Comparison of ENCODE assay signal across 8 cellular contexts in genomic region chr10:27285093-27285492, GRCh38. TPM values are rescaled to one million over a fixed set of nuclear protein-coding genes. Genes with fewer than 3 reads are reported as not detected.
DNase-seq lines count a peak whose midpoint lies in the region; ATAC-seq and TF ChIP-seq lines count a peak whose summit lies in the region.

No MANE protein-coding gene starts in this region.

- POLR2A ChIA-PET in CD8-positive, alpha-beta T cell (lab: Charles Lee): interaction anchor here (0.8 kb wide), 2 partner anchors 50 to 61 kb away, joined by 3 read pairs; no protein-coding TSS in a partner anchor

- H3K27ac ChIP-seq in CD8-positive, alpha-beta T cell (ENCODE audit: low read depth, low read length): no peak overlapping the region

- peak; percentile 59 for TF ChIP-seq CTCF in CD8-positive, alpha-beta T cell (IDR thresholded peaks at IDR 0.05)
- TF ChIP-seq CTCF in endothelial cell (IDR thresholded peaks at IDR 0.05; ENCODE audit: unreplicated experiment): no peak

- peaks cover 3% of the 10 kb centered on the region for H3K4me1 Mint-ChIP-seq in CD8-positive, alpha-beta T cell (ENCODE audit: low read depth)
- no peaks in the 10 kb centered on the region for H3K4me1 Mint-ChIP-seq in activated naive CD4-positive, alpha-beta T cell treated with anti-CD3 and anti-CD28 coated beads, Interleukin-2, amount 10 ng/mL, durations not matched to agents 7 days and 5 days
- no peaks in the 10 kb centered on the region for H3K4me1 Mint-ChIP-seq in endothelial cell (ENCODE audit: unreplicated experiment)

- CTCF ChIA-PET in CD8-positive, alpha-beta T cell (lab: Charles Lee): interaction anchor here (0.8 to 1.6 kb wide), 9 partner anchors 9 to 128 kb away, joined by 3 to 18 read pairs (median 4); no protein-coding TSS in a partner anchor
- CTCF ChIA-PET in activated naive CD4-positive, alpha-beta T cell treated with anti-CD3 and anti-CD28 coated beads, Interleukin-2, amount 10 ng/mL, durations not matched to agents 7 days and 5 days (lab: Charles Lee): interaction anchor here (0.5 to 1.6 kb wide), 6 partner anchors 25 to 949 kb away, joined by 3 to 13 read pairs (median 3); no protein-coding TSS in a partner anchor

- H3K4me3 ChIP-seq in CD8-positive, alpha-beta T cell (ENCODE audit: low read depth, low read length): no peak overlapping the region

- TF ChIP-seq EP300 in Ishikawa (IDR thresholded peaks at IDR 0.05; ENCODE audit: borderline replicate concordance): no peak

- no peaks in the 10 kb centered on the region for H3K9me3 ChIP-seq in CD8-positive, alpha-beta T cell (ENCODE audit: low read length)

- H3K36me3 Mint-ChIP-seq in CD8-positive, alpha-beta T cell: no peaks in the 10 kb centered on the region
- no peaks in the 10 kb centered on the region for H3K36me3 Mint-ChIP-seq in activated naive CD4-positive, alpha-beta T cell treated with anti-CD3 and anti-CD28 coated beads, Interleukin-2, amount 10 ng/mL, durations not matched to agents 7 days and 5 days
- H3K36me3 Mint-ChIP-seq in endothelial cell (ENCODE audit: low read depth, unreplicated experiment): peaks cover 6% of the 10 kb centered on the region

- TF ChIP-seq RAD21 in Ishikawa (IDR thresholded peaks at IDR 0.05; ENCODE audit: low read depth): peak; percentile 43

- intact Hi-C loops in CD8-positive, alpha-beta T cell (cut with DNase I, micrococcal nuclease): loop anchor here (1.0 to 10.0 kb wide), 5 partner anchors 33 to 950 kb away; partner anchors contain the start of gene ACBD5 (in 1 of the 2)

- H3K4me1 ChIP-seq in CD8-positive, alpha-beta T cell (ENCODE audit: insufficient read depth, low read length): no peaks in the 10 kb centered on the region

- no peaks in the 10 kb centered on the region for H3K27me3 ChIP-seq in CD8-positive, alpha-beta T cell (ENCODE audit: insufficient read depth, low read length)

- no peaks in the 10 kb centered on the region for H3K36me3 ChIP-seq in CD8-positive, alpha-beta T cell (ENCODE audit: insufficient read depth, low read length)

- no peaks in the 10 kb centered on the region for H3K9me3 Mint-ChIP-seq in CD8-positive, alpha-beta T cell
- no peaks in the 10 kb centered on the region for H3K9me3 Mint-ChIP-seq in activated naive CD4-positive, alpha-beta T cell treated with anti-CD3 and anti-CD28 coated beads, Interleukin-2, amount 10 ng/mL, durations not matched to agents 7 days and 5 days
- no peaks in the 10 kb centered on the region for H3K9me3 Mint-ChIP-seq in endothelial cell (ENCODE audit: unreplicated experiment)

- DNase-seq in CD8-positive, alpha-beta T cell: peak in 5 of 7 experiments; percentile 6 to 53 (median 26)
- peak; percentile 52 for DNase-seq in activated naive CD4-positive, alpha-beta T cell treated with anti-CD3 and anti-CD28 coated beads, Interleukin-2, amount 10 ng/mL, durations not matched to agents 7 days and 5 days
- DNase-seq in lung microvascular endothelial cell (ENCODE audit: low read depth in 2 of 2) (peak; percentile 34 to 37), HPDE6-E6E7 (ENCODE audit: extremely low spot score) (no peak), endothelial cell (ENCODE audit: low spot score) (no peak)

- peak; percentile 73 for ATAC-seq in CD8-positive, alpha-beta T cell
- ATAC-seq in HG02623 (IDR thresholded peaks at IDR 0.05; ENCODE audit: unreplicated experiment): no peak
- no peak for ATAC-seq in GM18519 (IDR thresholded peaks at IDR 0.05; ENCODE audit: low FRiP score, unreplicated experiment)

- no peak overlapping the region for H3K4me3 Mint-ChIP-seq in CD8-positive, alpha-beta T cell
- no peak overlapping the region for H3K4me3 Mint-ChIP-seq in activated naive CD4-positive, alpha-beta T cell treated with anti-CD3 and anti-CD28 coated beads, Interleukin-2, amount 10 ng/mL, durations not matched to agents 7 days and 5 days
- no peak overlapping the region for H3K4me3 Mint-ChIP-seq in endothelial cell (ENCODE audit: unreplicated experiment)

- H3K27me3 Mint-ChIP-seq in CD8-positive, alpha-beta T cell (ENCODE audit: low read depth): no peaks in the 10 kb centered on the region
- peaks cover 10% of the 10 kb centered on the region for H3K27me3 Mint-ChIP-seq in activated naive CD4-positive, alpha-beta T cell treated with anti-CD3 and anti-CD28 coated beads, Interleukin-2, amount 10 ng/mL, durations not matched to agents 7 days and 5 days
- H3K27me3 Mint-ChIP-seq in endothelial cell (ENCODE audit: unreplicated experiment): peaks cover 3% of the 10 kb centered on the region

- no peak overlapping the region for H3K27ac Mint-ChIP-seq in CD8-positive, alpha-beta T cell
- no peak overlapping the region for H3K27ac Mint-ChIP-seq in activated naive CD4-positive, alpha-beta T cell treated with anti-CD3 and anti-CD28 coated beads, Interleukin-2, amount 10 ng/mL, durations not matched to agents 7 days and 5 days
- no peak overlapping the region for H3K27ac Mint-ChIP-seq in endothelial cell (ENCODE audit: unreplicated experiment)

TF ChIP-seq in Ishikawa, 13 proteins besides CTCF, POLR2A, EP300 and RAD21:
- TF ChIP-seq YY1 (IDR thresholded peaks at IDR 0.05; ENCODE audit: low read depth) (no peak), MAX (IDR thresholded peaks at IDR 0.05) (no peak), ZBTB7A (IDR thresholded peaks at IDR 0.05; ENCODE audit: low read depth) (no peak), FOXM1 (IDR thresholded peaks at IDR 0.05; ENCODE audit: borderline replicate concordance, low read depth) (no peak), EGR1 (IDR thresholded peaks at IDR 0.05) (no peak), CREB1 (IDR thresholded peaks at IDR 0.05; ENCODE audit: low read depth) (no peak), NFIC (IDR thresholded peaks at IDR 0.05) (no peak), TCF12 (IDR thresholded peaks at IDR 0.05; ENCODE audit: low read depth) (no peak), USF1 (IDR thresholded peaks at IDR 0.05) (no peak), TEAD4 (IDR thresholded peaks at IDR 0.05) (no peak), CEBPB (IDR thresholded peaks at IDR 0.05) (no peak), TAF1 (IDR thresholded peaks at IDR 0.05; ENCODE audit: low read depth) (no peak)
- TF ChIP-seq, protein P1, sequence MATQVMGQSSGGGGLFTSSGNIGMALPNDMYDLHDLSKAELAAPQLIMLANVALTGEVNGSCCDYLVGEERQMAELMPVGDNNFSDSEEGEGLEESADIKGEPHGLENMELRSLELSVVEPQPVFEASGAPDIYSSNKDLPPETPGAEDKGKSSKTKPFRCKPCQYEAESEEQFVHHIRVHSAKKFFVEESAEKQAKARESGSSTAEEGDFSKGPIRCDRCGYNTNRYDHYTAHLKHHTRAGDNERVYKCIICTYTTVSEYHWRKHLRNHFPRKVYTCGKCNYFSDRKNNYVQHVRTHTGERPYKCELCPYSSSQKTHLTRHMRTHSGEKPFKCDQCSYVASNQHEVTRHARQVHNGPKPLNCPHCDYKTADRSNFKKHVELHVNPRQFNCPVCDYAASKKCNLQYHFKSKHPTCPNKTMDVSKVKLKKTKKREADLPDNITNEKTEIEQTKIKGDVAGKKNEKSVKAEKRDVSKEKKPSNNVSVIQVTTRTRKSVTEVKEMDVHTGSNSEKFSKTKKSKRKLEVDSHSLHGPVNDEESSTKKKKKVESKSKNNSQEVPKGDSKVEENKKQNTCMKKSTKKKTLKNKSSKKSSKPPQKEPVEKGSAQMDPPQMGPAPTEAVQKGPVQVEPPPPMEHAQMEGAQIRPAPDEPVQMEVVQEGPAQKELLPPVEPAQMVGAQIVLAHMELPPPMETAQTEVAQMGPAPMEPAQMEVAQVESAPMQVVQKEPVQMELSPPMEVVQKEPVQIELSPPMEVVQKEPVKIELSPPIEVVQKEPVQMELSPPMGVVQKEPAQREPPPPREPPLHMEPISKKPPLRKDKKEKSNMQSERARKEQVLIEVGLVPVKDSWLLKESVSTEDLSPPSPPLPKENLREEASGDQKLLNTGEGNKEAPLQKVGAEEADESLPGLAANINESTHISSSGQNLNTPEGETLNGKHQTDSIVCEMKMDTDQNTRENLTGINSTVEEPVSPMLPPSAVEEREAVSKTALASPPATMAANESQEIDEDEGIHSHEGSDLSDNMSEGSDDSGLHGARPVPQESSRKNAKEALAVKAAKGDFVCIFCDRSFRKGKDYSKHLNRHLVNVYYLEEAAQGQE (IDR thresholded peaks at IDR 0.05; ENCODE audit: low read depth): no peak

RNA-seq across cellular contexts. Expression of gene ACBD5, which starts 44.5 kb away (rescaled TPM):
- total RNA-seq in CD8-positive, alpha-beta T cell: 10 to 100 TPM; 24.4 to 25.8 TPM
- total RNA-seq in lung microvascular endothelial cell (13.3 and 18.8 TPM in 2 replicates), endothelial cell (ENCODE audit: unreplicated experiment) (14.8 TPM)

Comparison
In these comparisons a context has a peak if more than half of its experiments do, and no peak if none do; other contexts are left out.
1. DNase-seq: peak in CD8-positive, alpha-beta T cell (5 of 7), activated naive CD4-positive, alpha-beta T cell treated with anti-CD3 and anti-CD28 coated beads, Interleukin-2, amount 10 ng/mL, durations not matched to agents 7 days and 5 days (single experiment) and lung microvascular endothelial cell (2 of 2); none in HPDE6-E6E7 (single experiment) and endothelial cell (single experiment).